Comparison of ENCODE assay signal across 1 cellular context in the genomic region with DNA sequence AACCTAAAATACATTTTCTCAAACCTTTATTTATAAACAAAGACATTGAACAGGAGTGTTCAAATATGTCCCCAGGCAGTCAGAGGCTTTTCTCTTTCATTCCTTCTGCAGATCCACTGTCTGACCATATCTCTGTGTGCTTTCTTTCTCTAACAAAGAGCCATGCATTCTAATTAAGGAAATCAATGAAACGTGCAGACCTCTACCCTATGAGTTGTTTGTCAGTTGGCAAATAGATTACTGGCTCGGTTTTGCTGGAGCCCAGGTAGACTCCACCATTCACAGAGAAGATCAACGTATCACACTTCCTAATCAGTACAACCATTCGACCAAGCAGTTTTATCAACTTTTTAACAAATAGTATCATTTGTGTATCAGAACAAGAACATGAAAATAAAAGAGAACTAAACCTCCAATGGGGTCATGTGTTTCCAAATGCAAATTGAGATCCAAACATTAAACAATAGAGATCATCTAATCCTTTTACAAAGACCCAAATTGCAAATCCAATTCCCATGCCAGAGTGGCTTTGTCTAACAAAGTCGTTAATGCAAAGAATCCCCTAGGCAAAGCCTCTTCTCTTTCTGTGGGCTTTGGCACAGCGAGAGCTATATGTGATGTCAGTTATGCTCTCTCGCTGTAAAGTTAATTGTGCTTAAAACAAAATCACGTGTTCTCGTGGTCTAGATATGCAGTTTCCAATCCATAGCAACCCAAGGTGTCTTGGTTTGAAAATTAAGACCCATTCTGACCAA.
TF ChIP-seq lines count a peak whose summit lies in the region.

No MANE protein-coding gene starts in this region.

TF ChIP-seq in WTC11, 78 proteins besides CTCF, POLR2A, EP300 and RAD21 (continued from another document):
- TF ChIP-seq, protein P1, sequence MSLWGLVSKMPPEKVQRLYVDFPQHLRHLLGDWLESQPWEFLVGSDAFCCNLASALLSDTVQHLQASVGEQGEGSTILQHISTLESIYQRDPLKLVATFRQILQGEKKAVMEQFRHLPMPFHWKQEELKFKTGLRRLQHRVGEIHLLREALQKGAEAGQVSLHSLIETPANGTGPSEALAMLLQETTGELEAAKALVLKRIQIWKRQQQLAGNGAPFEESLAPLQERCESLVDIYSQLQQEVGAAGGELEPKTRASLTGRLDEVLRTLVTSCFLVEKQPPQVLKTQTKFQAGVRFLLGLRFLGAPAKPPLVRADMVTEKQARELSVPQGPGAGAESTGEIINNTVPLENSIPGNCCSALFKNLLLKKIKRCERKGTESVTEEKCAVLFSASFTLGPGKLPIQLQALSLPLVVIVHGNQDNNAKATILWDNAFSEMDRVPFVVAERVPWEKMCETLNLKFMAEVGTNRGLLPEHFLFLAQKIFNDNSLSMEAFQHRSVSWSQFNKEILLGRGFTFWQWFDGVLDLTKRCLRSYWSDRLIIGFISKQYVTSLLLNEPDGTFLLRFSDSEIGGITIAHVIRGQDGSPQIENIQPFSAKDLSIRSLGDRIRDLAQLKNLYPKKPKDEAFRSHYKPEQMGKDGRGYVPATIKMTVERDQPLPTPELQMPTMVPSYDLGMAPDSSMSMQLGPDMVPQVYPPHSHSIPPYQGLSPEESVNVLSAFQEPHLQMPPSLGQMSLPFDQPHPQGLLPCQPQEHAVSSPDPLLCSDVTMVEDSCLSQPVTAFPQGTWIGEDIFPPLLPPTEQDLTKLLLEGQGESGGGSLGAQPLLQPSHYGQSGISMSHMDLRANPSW (CRISPR knock-in tag; conservative IDR thresholded peaks at IDR 0.05; ENCODE audit: low read depth), result no peak
- TF ChIP-seq GABPB1 (CRISPR knock-in tag; IDR thresholded peaks at IDR 0.05) (no peak), NFATC4 (CRISPR knock-in tag; IDR thresholded peaks at IDR 0.05) (no peak), GTF2I (CRISPR knock-in tag; conservative IDR thresholded peaks at IDR 0.05) (no peak)
- TF ChIP-seq, protein P2, sequence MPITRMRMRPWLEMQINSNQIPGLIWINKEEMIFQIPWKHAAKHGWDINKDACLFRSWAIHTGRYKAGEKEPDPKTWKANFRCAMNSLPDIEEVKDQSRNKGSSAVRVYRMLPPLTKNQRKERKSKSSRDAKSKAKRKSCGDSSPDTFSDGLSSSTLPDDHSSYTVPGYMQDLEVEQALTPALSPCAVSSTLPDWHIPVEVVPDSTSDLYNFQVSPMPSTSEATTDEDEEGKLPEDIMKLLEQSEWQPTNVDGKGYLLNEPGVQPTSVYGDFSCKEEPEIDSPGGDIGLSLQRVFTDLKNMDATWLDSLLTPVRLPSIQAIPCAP (CRISPR knock-in tag; IDR thresholded peaks at IDR 0.05), result no peak
TF ChIP-seq in WTC11: peak in this region for 0.
